ENCODE assay signal across 8 cellular contexts in the genomic region with DNA sequence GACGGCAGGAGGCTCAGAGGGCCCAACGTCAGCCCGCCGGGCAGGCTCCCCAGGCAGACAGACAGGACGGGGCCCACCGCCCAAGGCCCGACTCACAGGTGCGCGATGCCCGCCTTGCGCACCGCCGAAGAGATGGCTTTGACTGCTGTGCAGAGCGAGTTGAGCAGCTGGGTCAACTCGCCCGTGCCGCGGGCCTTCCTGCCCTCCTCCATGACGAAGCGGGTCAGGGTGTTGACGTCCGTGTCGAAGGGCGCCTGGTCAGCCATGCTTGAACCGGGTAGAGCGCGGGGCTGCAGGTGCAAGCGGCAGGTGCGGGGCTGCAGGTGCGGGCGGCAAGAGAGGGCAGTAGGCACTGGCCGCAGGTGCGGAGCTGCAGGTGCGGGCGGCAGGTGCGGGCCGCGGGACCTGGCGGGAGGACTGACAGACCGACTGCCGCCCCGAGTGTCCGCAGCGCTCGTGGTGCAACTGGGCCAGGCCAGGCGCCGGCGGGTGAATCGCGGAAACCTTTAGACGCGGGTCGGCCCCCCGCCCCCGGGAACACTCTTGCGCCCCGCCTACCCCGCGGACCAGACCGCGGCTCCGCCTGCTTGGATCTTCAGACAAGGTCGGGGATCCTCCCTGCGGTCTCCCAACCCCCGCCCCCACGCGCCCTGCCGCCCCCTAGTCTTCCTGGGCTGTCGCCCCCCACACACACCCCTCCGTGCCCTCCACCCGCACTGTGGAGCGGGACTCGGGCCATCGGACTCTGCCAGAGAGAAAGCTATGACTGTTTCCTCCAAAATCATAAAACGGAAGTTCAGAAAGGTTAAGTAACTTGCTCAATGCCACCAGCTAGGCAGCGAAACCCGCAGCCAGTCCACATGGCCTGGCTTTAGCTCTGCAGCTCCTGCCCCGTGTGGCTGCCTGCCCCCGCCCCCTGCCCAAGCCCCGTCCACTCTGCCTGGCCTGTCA. TPM values are rescaled to one million over a fixed set of nuclear protein-coding genes. Genes with fewer than 3 reads are reported as not detected.
A peak's percentile ranks its signal among the peaks of the same experiment; 100 is the strongest.
DNase-seq lines count a peak whose midpoint lies in the region; ATAC-seq lines count a peak whose summit lies in the region.

Gene FBP1, minus strand, starts transcription at position 474 of the 951 bp plus-strand sequence. Its CDS starts 208 bp downstream, at position 266.

- H3K27me3 Mint-ChIP-seq in CD8-positive, alpha-beta memory T cell, result peaks cover 2 to 19% of the 10 kb centered on the region in 2 donors
- H3K27me3 Mint-ChIP-seq in dendritic cell treated with granulocyte-macrophage colony-stimulating factor and Interleukin-4, amounts not matched to agents 40 ng/mL and 50 ng/mL, for 4 days, result no peaks in the 10 kb centered on the region

- intact Hi-C loops in dendritic cell treated with granulocyte-macrophage colony-stimulating factor and Interleukin-4, amounts not matched to agents 40 ng/mL and 50 ng/mL, for 4 days (cut with micrococcal nuclease), result loop anchor here (2.0 kb wide), 1 partner anchor 15 kb away; no protein-coding TSS in a partner anchor

- peak; percentile 62 for ATAC-seq in HG02870 (IDR thresholded peaks at IDR 0.05; ENCODE audit: unreplicated experiment)
- peak; percentile 67 to 73 for ATAC-seq in activated CD4-positive, CD25-positive, alpha-beta regulatory T cell treated with anti-CD3 and anti-CD28 coated beads, Interleukin-2, amount 50 U/mL, for 24 hours
- no peak for ATAC-seq in GM21390 (IDR thresholded peaks at IDR 0.05; ENCODE audit: unreplicated experiment)
- ATAC-seq in HG03457 (IDR thresholded peaks at IDR 0.05; ENCODE audit: unreplicated experiment), result no peak

- H3K4me1 ChIP-seq in CD8-positive, alpha-beta memory T cell (ENCODE audit: insufficient read depth, low read length), result peaks cover 12% of the 10 kb centered on the region

- peak within 1 kb of the TSS in 7 of 8 donors; percentile 68 to 93 (median 88) for H3K27ac Mint-ChIP-seq in CD8-positive, alpha-beta memory T cell
- H3K27ac Mint-ChIP-seq in dendritic cell treated with granulocyte-macrophage colony-stimulating factor and Interleukin-4, amounts not matched to agents 40 ng/mL and 50 ng/mL, for 4 days, result peak within 1 kb of the TSS; percentile 87

- H3K27me3 ChIP-seq in CD8-positive, alpha-beta memory T cell (ENCODE audit: insufficient read depth, low read length, poor library complexity, severe bottlenecking), result no peaks in the 10 kb centered on the region

- CTCF ChIA-PET in CD8-positive, alpha-beta memory T cell (lab: Charles Lee), result no interaction called here

- no peak within 1 kb of the TSS for H3K27ac ChIP-seq in CD8-positive, alpha-beta memory T cell (ENCODE audit: low read depth, low read length)

- H3K9me3 ChIP-seq in CD8-positive, alpha-beta memory T cell (ENCODE audit: low read length), result no peaks in the 10 kb centered on the region

- POLR2A ChIA-PET in CD8-positive, alpha-beta memory T cell (lab: Charles Lee), result interaction anchor here (1.1 kb wide), 1 partner anchor 87 kb away, joined by 3 read pairs; the partner anchor contains the start of gene AOPEP

- H3K4me3 Mint-ChIP-seq in CD8-positive, alpha-beta memory T cell, result peak within 1 kb of the TSS; percentile 89 to 97 (median 92)
- peak within 1 kb of the TSS; percentile 88 for H3K4me3 Mint-ChIP-seq in dendritic cell treated with granulocyte-macrophage colony-stimulating factor and Interleukin-4, amounts not matched to agents 40 ng/mL and 50 ng/mL, for 4 days

- peak; percentile 18 to 60 (median 33) for DNase-seq in CD8-positive, alpha-beta memory T cell
- DNase-seq in medulla oblongata (ENCODE audit: extremely low spot score), result peak; percentile 20
- DNase-seq in stimulated activated CD8-positive, alpha-beta memory T cell treated with anti-CD3 and anti-CD28 coated beads, Interleukin-7, amount 100 ng/mL, for 48 hours (ENCODE audit: extremely low read depth in 1 of 2, low read depth in 1 of 2), result peak; percentile 13 to 23

- peak within 1 kb of the TSS; percentile 64 for H3K4me3 ChIP-seq in CD8-positive, alpha-beta memory T cell (ENCODE audit: low read length)

- peaks cover 8 to 18% (median 16%) of the 10 kb centered on the region in 3 donors for H3K4me1 Mint-ChIP-seq in CD8-positive, alpha-beta memory T cell
- peaks cover 51% of the 10 kb centered on the region for H3K4me1 Mint-ChIP-seq in dendritic cell treated with granulocyte-macrophage colony-stimulating factor and Interleukin-4, amounts not matched to agents 40 ng/mL and 50 ng/mL, for 4 days (ENCODE audit: low read depth)

- no peaks in the 10 kb centered on the region for H3K36me3 ChIP-seq in CD8-positive, alpha-beta memory T cell (ENCODE audit: insufficient read depth, low read length)

- peaks cover 0 to 4% (median 1%) of the 10 kb centered on the region in 3 donors for H3K36me3 Mint-ChIP-seq in CD8-positive, alpha-beta memory T cell
- H3K36me3 Mint-ChIP-seq in dendritic cell treated with granulocyte-macrophage colony-stimulating factor and Interleukin-4, amounts not matched to agents 40 ng/mL and 50 ng/mL, for 4 days (ENCODE audit: low read depth), result peaks cover 18% of the 10 kb centered on the region

- no peaks in the 10 kb centered on the region for H3K9me3 Mint-ChIP-seq in CD8-positive, alpha-beta memory T cell
- H3K9me3 Mint-ChIP-seq in dendritic cell treated with granulocyte-macrophage colony-stimulating factor and Interleukin-4, amounts not matched to agents 40 ng/mL and 50 ng/mL, for 4 days, result no peaks in the 10 kb centered on the region

RNA-seq across cellular contexts. Expression of gene FBP1, which starts in this region (rescaled TPM):
- under 1 TPM; 0.53 to 0.55 TPM for total RNA-seq in CD8-positive, alpha-beta memory T cell
- polyA plus RNA-seq in CD8-positive, alpha-beta memory T cell, result 13.3 TPM

Comparison
In these comparisons a context has a peak if more than half of its experiments do, and no peak if none do; other contexts are left out.
1. ATAC-seq: peak in HG02870 (single experiment) and activated CD4-positive, CD25-positive, alpha-beta regulatory T cell treated with anti-CD3 and anti-CD28 coated beads, Interleukin-2, amount 50 U/mL, for 24 hours (2 of 2); none in GM21390 (single experiment) and HG03457 (single experiment).
2. Peak in every context shown above with its lines, with median percentiles within 50 percentile points of each other: DNase-seq.